ENCODE assay signal across 1 cellular context in genomic region chr16:75433732-75434413, GRCh38.
TF ChIP-seq lines count a peak whose summit lies in the region.

No MANE protein-coding gene starts in this region.

TF ChIP-seq in K562, 482 proteins besides CTCF, POLR2A, EP300 and RAD21 (continued from another document):
- no peak for TF ChIP-seq MYBL2 (IDR thresholded peaks at IDR 0.05; ENCODE audit: low read depth)
- TF ChIP-seq MYBL2 (CRISPR knock-in tag; IDR thresholded peaks at IDR 0.05; ENCODE audit: borderline replicate concordance): no peak
- peak; percentile 82 for TF ChIP-seq FOXP4 (CRISPR knock-in tag; IDR thresholded peaks at IDR 0.05; ENCODE audit: borderline replicate concordance)
- no peak for TF ChIP-seq POLR2AphosphoS2 (IDR thresholded peaks at IDR 0.05; ENCODE audit: low read length)
- no peak for TF ChIP-seq HDAC3 (IDR thresholded peaks at IDR 0.05; ENCODE audit: borderline replicate concordance, partially characterized antibody)
- TF ChIP-seq NFIC (IDR thresholded peaks at IDR 0.05): peak; percentile 79
- 0 out of 2 replicates have a peak, but pooled peaks have one; percentile 51 for TF ChIP-seq NCOA1 (IDR thresholded peaks at IDR 0.05; ENCODE audit: low read depth)
